In the genomic region with DNA sequence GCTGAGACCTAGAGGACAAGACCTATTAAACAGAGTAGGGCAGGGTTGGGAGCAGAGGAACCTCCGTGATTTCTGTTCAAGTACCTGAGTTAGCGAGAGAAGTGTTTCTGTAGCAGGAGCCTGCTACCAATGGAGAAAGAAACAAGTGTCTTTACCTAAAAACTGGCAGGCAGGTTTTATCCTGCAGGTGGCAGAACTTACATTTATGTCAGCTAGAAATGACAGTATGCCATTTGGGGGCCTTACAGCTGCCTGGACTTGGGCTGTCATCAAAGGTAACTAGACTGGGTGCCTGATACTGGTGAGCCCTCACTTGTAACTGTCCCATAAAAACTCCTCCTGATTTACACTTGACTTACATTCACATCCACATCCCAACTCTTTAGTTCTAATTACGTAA, we compare ENCODE assay signal across 12 cellular contexts.
DNase-seq lines count a peak whose midpoint lies in the region; ATAC-seq and TF ChIP-seq lines count a peak whose summit lies in the region.
"Had no signal": no experiment of that assay in that cellular context is flagged by ENCODE, and none has a peak within 500 bp of the region (broad histone marks: within the 10 kb centered on the region; RNA-seq: fewer than 3 reads in every experiment).

No MANE protein-coding gene starts in this region.

- DNase-seq in BE2C = no peak
- DNase-seq in NB4 (ENCODE audit: low read depth) = peak; percentile 12
- no peak for DNase-seq in epithelial cell of proximal tubule (ENCODE audit: low read depth)
- no peak for DNase-seq in omental fat pad (ENCODE audit: low spot score)
- no peak for DNase-seq in NCI-H2107 (lab: John Stamatoyannopoulos, UW)
- DNase-seq in spleen = no peak
- DNase-seq: IMR-90, NCI-H2029 treated with DMSO at 0.1 percent for 48 hours had no signal

- H3K36me3 ChIP-seq in BE2C (no peaks in the 10 kb centered on the region), spleen (no peaks in the 10 kb centered on the region)

- peak; percentile 43 for TF ChIP-seq CTCF in BE2C (IDR thresholded peaks at IDR 0.05; ENCODE audit: low read depth, low read length)
- no peak for TF ChIP-seq CTCF in NB4 (IDR thresholded peaks at IDR 0.05; ENCODE audit: low read depth, low read length)
- peak; percentile 62 for TF ChIP-seq CTCF in epithelial cell of proximal tubule (conservative IDR thresholded peaks at IDR 0.05; ENCODE audit: low read depth, low read length)
- no peak for TF ChIP-seq CTCF in omental fat pad (IDR thresholded peaks at IDR 0.05)
- no peak for TF ChIP-seq CTCF in spleen (IDR thresholded peaks at IDR 0.05 in 8 of 11, conservative IDR thresholded peaks at IDR 0.05 in 3 of 11)

- no peak for TF ChIP-seq POLR2A in NB4 (IDR thresholded peaks at IDR 0.05; ENCODE audit: extremely low read depth, insufficient read length)
- no peak for TF ChIP-seq POLR2A in spleen (IDR thresholded peaks at IDR 0.05)

- 77 to 90% (median 83%) methylated on average over 3 of the region's 3 CpGs for WGBS in spleen, 5 donors

- intact Hi-C loops in spleen (cut with DNase I; ENCODE audit: low total_unique reads) = no loop called here

- H3K9me3 ChIP-seq in BE2C (no peaks in the 10 kb centered on the region), spleen (no peaks in the 10 kb centered on the region)

- peak; percentile 62 for ATAC-seq in GM18519 (IDR thresholded peaks at IDR 0.05; ENCODE audit: low FRiP score, unreplicated experiment)
- ATAC-seq in GM21529 (IDR thresholded peaks at IDR 0.05; ENCODE audit: unreplicated experiment) = no peak
- ATAC-seq in omental fat pad (ENCODE audit: low FRiP score) = no peak
- ATAC-seq: activated T-helper 17 cell treated with anti-CD3 and anti-CD28 coated beads, Interleukin-2, amount 50 U/mL, for 72 hours had no signal

- no peak overlapping the region for H3K27ac ChIP-seq in spleen
- H3K27ac ChIP-seq: parathyroid adenoma had no signal

- H3K4me3 ChIP-seq in BE2C (ENCODE audit: low read depth, low read length) = no peak overlapping the region
- no peak overlapping the region for H3K4me3 ChIP-seq in NB4 (ENCODE audit: low read depth, low read length)
- H3K4me3 ChIP-seq in epithelial cell of proximal tubule (ENCODE audit: low read depth, low read length) = no peak overlapping the region
- H3K4me3 ChIP-seq in spleen = no peak overlapping the region

- no peaks in the 10 kb centered on the region for H3K27me3 ChIP-seq in BE2C
- H3K27me3 ChIP-seq in spleen (replicated peaks in 1 of 7) = peaks cover 0 to 9% (median 0%) of the 10 kb centered on the region in 7 donors

- H3K4me1 ChIP-seq in BE2C = peaks cover 22% of the 10 kb centered on the region
- no peaks in the 10 kb centered on the region for H3K4me1 ChIP-seq in spleen
- H3K4me1 ChIP-seq: parathyroid adenoma had no signal

Comparison
In these comparisons a context has a peak if more than half of its experiments do, and no peak if none do; other contexts are left out.
1. CTCF ChIP-seq: peak in BE2C (single experiment) and epithelial cell of proximal tubule (single experiment); none in NB4 (single experiment), omental fat pad (0 of 3) and spleen (0 of 11).